In genomic region chr6:88725111-88725711, GRCh38 we compare ENCODE assay signal across 10 cellular contexts.
DNase-seq lines count a peak whose midpoint lies in the region; FAIRE-seq and TF ChIP-seq lines count a peak whose summit lies in the region.
"Had no signal": no experiment of that assay in that cellular context is flagged by ENCODE, and none has a peak within 500 bp of the region (broad histone marks: within the 10 kb centered on the region; RNA-seq: fewer than 3 reads in every experiment).

No MANE protein-coding gene starts in this region.

- H3K36me3 ChIP-seq in BE2C (no peaks in the 10 kb centered on the region), Peyer's patch (no peaks in the 10 kb centered on the region)
- H3K36me3 ChIP-seq: neutrophil had no signal

- peak; percentile 70 for TF ChIP-seq CTCF in BE2C (IDR thresholded peaks at IDR 0.05; ENCODE audit: low read depth, low read length)
- peak; percentile 56 for TF ChIP-seq CTCF in mesothelial cell of epicardium (IDR thresholded peaks at IDR 0.05; ENCODE audit: unreplicated experiment)
- TF ChIP-seq CTCF in Peyer's patch (IDR thresholded peaks at IDR 0.05): no peak

- no peaks in the 10 kb centered on the region for H3K36me3 Mint-ChIP-seq in mesothelial cell of epicardium

- peak; percentile 78 for DNase-seq in BE2C
- no peak for DNase-seq in H54 (ENCODE audit: insufficient read length, low spot score)
- peak; percentile 88 for DNase-seq in astrocyte of the hippocampus (ENCODE audit: low read depth, low spot score)
- peak; percentile 28 to 50 for DNase-seq in mesothelial cell of epicardium (ENCODE audit: low spot score in 2 of 2, unreplicated experiment in 2 of 2)
- DNase-seq in NCI-H1048 (lab: John Stamatoyannopoulos, UW): no peak
- DNase-seq in Peyer's patch: no peak
- DNase-seq in globus pallidus (ENCODE audit: low spot score): no peak
- DNase-seq in NCI-H345 treated with DMSO at 0.1 percent for 48 hours (lab: John Stamatoyannopoulos, UW; ENCODE audit: unreplicated experiment): no peak
- DNase-seq: NCI-H1417 had no signal

- H3K27ac ChIP-seq in Peyer's patch: no peak overlapping the region
- H3K27ac ChIP-seq: neutrophil had no signal

- no peaks in the 10 kb centered on the region for H3K9me3 Mint-ChIP-seq in mesothelial cell of epicardium

- no peak for TF ChIP-seq POLR2A in H54 (IDR thresholded peaks at IDR 0.05; ENCODE audit: low read depth, low read length)
- TF ChIP-seq POLR2A in Peyer's patch (IDR thresholded peaks at IDR 0.05): no peak

- no peak overlapping the region for H3K27ac Mint-ChIP-seq in mesothelial cell of epicardium

- no peak overlapping the region for H3K4me3 Mint-ChIP-seq in mesothelial cell of epicardium

- H3K4me1 Mint-ChIP-seq in mesothelial cell of epicardium: peaks cover 8% of the 10 kb centered on the region

- H3K27me3 Mint-ChIP-seq in mesothelial cell of epicardium (ENCODE audit: low read depth): no peaks in the 10 kb centered on the region

- H3K4me1 ChIP-seq in BE2C (no peaks in the 10 kb centered on the region), Peyer's patch (no peaks in the 10 kb centered on the region)

- H3K9me3 ChIP-seq in BE2C (no peaks in the 10 kb centered on the region), Peyer's patch (no peaks in the 10 kb centered on the region)
- H3K9me3 ChIP-seq: neutrophil had no signal

- H3K4me3 ChIP-seq in BE2C (ENCODE audit: low read depth, low read length): no peak overlapping the region
- H3K4me3 ChIP-seq in Peyer's patch: no peak overlapping the region

- peak; percentile 27 for FAIRE-seq in H54 (lab: Jason Lieb, UNC)

- no peaks in the 10 kb centered on the region for H3K27me3 ChIP-seq in BE2C
- H3K27me3 ChIP-seq in Peyer's patch: no peaks in the 10 kb centered on the region
- H3K27me3 ChIP-seq: neutrophil had no signal

Comparison
In these comparisons a context has a peak if more than half of its experiments do, and no peak if none do; other contexts are left out.
1. DNase-seq: peak in BE2C (single experiment), astrocyte of the hippocampus (single experiment) and mesothelial cell of epicardium (2 of 2); none in H54 (single experiment), NCI-H1048 (single experiment), Peyer's patch (0 of 3), globus pallidus (single experiment) and NCI-H345 treated with DMSO at 0.1 percent for 48 hours (single experiment).
2. CTCF ChIP-seq: peak in BE2C (single experiment) and mesothelial cell of epicardium (single experiment); none in Peyer's patch (0 of 6).